19 cellular contexts compared by ENCODE assay signal in genomic region chr20:32958574-32958973, GRCh38. TPM values are rescaled to one million over a fixed set of nuclear protein-coding genes. Genes with fewer than 3 reads are reported as not detected.
A peak's percentile ranks its signal among the peaks of the same experiment; 100 is the strongest.
DNase-seq lines count a peak whose midpoint lies in the region; ATAC-seq and TF ChIP-seq lines count a peak whose summit lies in the region.
"Had no signal": no experiment of that assay in that cellular context is flagged by ENCODE, and none has a peak within 500 bp of the region (broad histone marks: within the 10 kb centered on the region; RNA-seq: fewer than 3 reads in every experiment).

No MANE protein-coding gene starts in this region.

- peaks cover 23% of the 10 kb centered on the region for H3K9me3 Mint-ChIP-seq in type B pancreatic cell
- H3K9me3 Mint-ChIP-seq in T-helper 2 cell treated with Interferon-gamma antibody and Interleukin-4, amounts not matched to agents 5 μg/mL and 100 μg/mL, for 36 hours: peaks cover 34% of the 10 kb centered on the region

- no peaks in the 10 kb centered on the region for H3K36me3 ChIP-seq in H7 (replicated peaks; ENCODE audit: control insufficient read depth, insufficient read depth, low read length)
- H3K36me3 ChIP-seq in RWPE2 (ENCODE audit: low read depth): no peaks in the 10 kb centered on the region
- H3K36me3 ChIP-seq: BLaER1 had no signal

- no peaks in the 10 kb centered on the region for H3K36me3 Mint-ChIP-seq in type B pancreatic cell
- peaks cover 14% of the 10 kb centered on the region for H3K36me3 Mint-ChIP-seq in T-helper 2 cell treated with Interferon-gamma antibody and Interleukin-4, amounts not matched to agents 5 μg/mL and 100 μg/mL, for 36 hours (ENCODE audit: low read depth)

- H3K4me3 Mint-ChIP-seq in type B pancreatic cell: no peak overlapping the region
- H3K4me3 Mint-ChIP-seq in T-helper 2 cell treated with Interferon-gamma antibody and Interleukin-4, amounts not matched to agents 5 μg/mL and 100 μg/mL, for 36 hours: no peak overlapping the region
- H3K4me3 Mint-ChIP-seq: B cell; CD4-positive, CD25-positive, alpha-beta regulatory T cell; CD8-positive, alpha-beta T cell had no signal

- H3K4me3 ChIP-seq in H7 (ENCODE audit: insufficient read depth, low read depth, low read length): no peak overlapping the region
- H3K4me3 ChIP-seq in RWPE2 (ENCODE audit: severe bottlenecking): no peak overlapping the region
- H3K4me3 ChIP-seq: BLaER1 had no signal

- DNase-seq in H7: peak; percentile 5
- peak; percentile 56 for DNase-seq in RWPE2 (ENCODE audit: low spot score)
- peak; percentile 47 for DNase-seq in posterior vena cava (ENCODE audit: low spot score)
- peak; percentile 59 for DNase-seq in type B pancreatic cell (ENCODE audit: extremely low spot score, unreplicated experiment)
- DNase-seq in medulla oblongata (ENCODE audit: extremely low spot score): no peak
- no peak for DNase-seq in activated naive CD4-positive, alpha-beta T cell (lab: John Stamatoyannopoulos, UW)
- DNase-seq in T-helper 2 cell treated with Interferon-gamma antibody and Interleukin-4, amounts not matched to agents 5 μg/mL and 100 μg/mL, for 36 hours (ENCODE audit: low spot score): no peak
- DNase-seq: CD4-positive, CD25-positive, alpha-beta regulatory T cell; CD8-positive, alpha-beta T cell; DMS153; DND-41; GOT3; HCEC 1CT had no signal

- intact Hi-C loops in posterior vena cava (cut with DNase I): no loop called here

- H3K27me3 ChIP-seq in H7 (ENCODE audit: control insufficient read depth, insufficient read depth, low read length): no peaks in the 10 kb centered on the region
- peaks cover 12% of the 10 kb centered on the region for H3K27me3 ChIP-seq in RWPE2 (ENCODE audit: insufficient read depth, poor library complexity, severe bottlenecking)
- H3K27me3 ChIP-seq: BLaER1 had no signal

- peaks cover 9% of the 10 kb centered on the region for H3K27me3 Mint-ChIP-seq in type B pancreatic cell
- no peaks in the 10 kb centered on the region for H3K27me3 Mint-ChIP-seq in T-helper 2 cell treated with Interferon-gamma antibody and Interleukin-4, amounts not matched to agents 5 μg/mL and 100 μg/mL, for 36 hours (ENCODE audit: low read depth)

- H3K9me3 ChIP-seq in RWPE2 (ENCODE audit: severe bottlenecking): peaks cover 5% of the 10 kb centered on the region

- no peak for TF ChIP-seq CTCF in RWPE2 (IDR thresholded peaks at IDR 0.05; ENCODE audit: poor library complexity, severe bottlenecking)
- TF ChIP-seq CTCF in type B pancreatic cell (conservative IDR thresholded peaks at IDR 0.05): no peak

- no peaks in the 10 kb centered on the region for H3K4me1 ChIP-seq in RWPE2 (ENCODE audit: insufficient read depth, poor library complexity, severe bottlenecking)
- H3K4me1 ChIP-seq: Caco-2 had no signal

- H3K4me1 Mint-ChIP-seq in type B pancreatic cell (ENCODE audit: unreplicated experiment): peaks cover 6% of the 10 kb centered on the region
- peaks cover 7% of the 10 kb centered on the region for H3K4me1 Mint-ChIP-seq in T-helper 2 cell treated with Interferon-gamma antibody and Interleukin-4, amounts not matched to agents 5 μg/mL and 100 μg/mL, for 36 hours (ENCODE audit: low read depth)
- H3K4me1 Mint-ChIP-seq: B cell had no signal

- H3K27ac Mint-ChIP-seq in type B pancreatic cell: no peak overlapping the region
- H3K27ac Mint-ChIP-seq in T-helper 2 cell treated with Interferon-gamma antibody and Interleukin-4, amounts not matched to agents 5 μg/mL and 100 μg/mL, for 36 hours: no peak overlapping the region
- H3K27ac Mint-ChIP-seq: B cell had no signal

- H3K27ac ChIP-seq in RWPE2 (ENCODE audit: poor library complexity, severe bottlenecking): no peak overlapping the region
- H3K27ac ChIP-seq: BLaER1, C4-2B had no signal

- ATAC-seq in RWPE2 (ENCODE audit: low read depth): no peak
- ATAC-seq: CD8-positive, alpha-beta T cell had no signal

RNA-seq across cellular contexts. Expression of gene SUN5, which starts 45.7 kb away (rescaled TPM):
- not detected in 2 replicates for total RNA-seq in H7 (2014; rRNA removed; shearing (Covaris generic))
- total RNA-seq in posterior vena cava (not detected), type B pancreatic cell (ENCODE audit: low replicate concordance) (not detected in 2 replicates)
- total RNA-seq: A172; A673; B cell; Caco-2; CD4-positive, CD25-positive, alpha-beta regulatory T cell; CD8-positive, alpha-beta T cell had no signal

RNA-seq across cellular contexts. Expression of gene BPIFB2, which starts 48.9 kb away (rescaled TPM):
- not detected in 2 replicates for total RNA-seq in H7 (2014; rRNA removed; shearing (Covaris generic))
- total RNA-seq in posterior vena cava: not detected
- total RNA-seq in type B pancreatic cell (ENCODE audit: low replicate concordance): 0.22 TPM in 1 of 2 replicates, not detected in the other
- total RNA-seq: A172; A673; B cell; Caco-2; CD4-positive, CD25-positive, alpha-beta regulatory T cell; CD8-positive, alpha-beta T cell had no signal

Comparison
In these comparisons a context has a peak if more than half of its experiments do, and no peak if none do; other contexts are left out.
1. DNase-seq: peak in H7 (single experiment), RWPE2 (single experiment), posterior vena cava (single experiment) and type B pancreatic cell (single experiment); none in medulla oblongata (single experiment), activated naive CD4-positive, alpha-beta T cell (0 of 4) and T-helper 2 cell treated with Interferon-gamma antibody and Interleukin-4, amounts not matched to agents 5 μg/mL and 100 μg/mL, for 36 hours (single experiment).